Comparison of ENCODE assay signal across 11 cellular contexts in genomic region chr16:70470141-70470926, GRCh38.
"Had no signal": no experiment of that assay in that cellular context is flagged by ENCODE, and none has a peak within 500 bp of the region (broad histone marks: within the 10 kb centered on the region; RNA-seq: fewer than 3 reads in every experiment).

No MANE protein-coding gene starts in this region.

- H3K36me3 Mint-ChIP-seq: activated naive CD4-positive, alpha-beta T cell treated with anti-CD3 and anti-CD28 coated beads, Interleukin-2, amount 10 ng/mL, durations not matched to agents 7 days and 5 days had no signal

- H3K9me3 Mint-ChIP-seq: activated naive CD4-positive, alpha-beta T cell treated with anti-CD3 and anti-CD28 coated beads, Interleukin-2, amount 10 ng/mL, durations not matched to agents 7 days and 5 days; dendritic cell treated with granulocyte-macrophage colony-stimulating factor and Interleukin-4, amounts not matched to agents 40 ng/mL and 50 ng/mL, for 4 days; naive thymus-derived CD4-positive, alpha-beta T cell; stimulated activated naive B cell treated with anti-CD40 and anti-IgM and Interleukin-4, amounts not matched to agents 10 μg/mL and 1 μg/mL and 100 μg/mL, for 72 hours had no signal

- H3K4me3 Mint-ChIP-seq: activated naive CD4-positive, alpha-beta T cell treated with anti-CD3 and anti-CD28 coated beads, Interleukin-2, amount 10 ng/mL, durations not matched to agents 7 days and 5 days; dendritic cell treated with granulocyte-macrophage colony-stimulating factor and Interleukin-4, amounts not matched to agents 40 ng/mL and 50 ng/mL, for 4 days; naive thymus-derived CD4-positive, alpha-beta T cell; stimulated activated naive B cell treated with anti-CD40 and anti-IgM and Interleukin-4, amounts not matched to agents 10 μg/mL and 1 μg/mL and 100 μg/mL, for 72 hours had no signal

- H3K27ac ChIP-seq: ascending aorta, left lung, tibial nerve had no signal

- DNase-seq: activated CD4-positive, alpha-beta T cell treated with anti-CD3 and anti-CD28 coated beads, Interleukin-2, amount 50 U/mL, for 1 hour; activated naive CD4-positive, alpha-beta T cell treated with anti-CD3 and anti-CD28 coated beads, Interleukin-2, amount 10 ng/mL, durations not matched to agents 7 days and 5 days; mammary epithelial cell; naive thymus-derived CD4-positive, alpha-beta T cell; stimulated activated CD4-positive, alpha-beta T cell treated with anti-CD3 and anti-CD28 coated beads, Interleukin-2, amount 100 ng/mL, for 48 hours; stimulated activated naive B cell treated with anti-CD40 and anti-IgM and Interleukin-4, amounts not matched to agents 10 μg/mL and 1 μg/mL and 100 μg/mL, for 72 hours had no signal

- H3K27me3 ChIP-seq: ascending aorta, left lung, tibial nerve had no signal

- H3K9me3 ChIP-seq: ascending aorta, left lung, mucosa of descending colon, tibial nerve had no signal

- H3K27me3 Mint-ChIP-seq: activated naive CD4-positive, alpha-beta T cell treated with anti-CD3 and anti-CD28 coated beads, Interleukin-2, amount 10 ng/mL, durations not matched to agents 7 days and 5 days; dendritic cell treated with granulocyte-macrophage colony-stimulating factor and Interleukin-4, amounts not matched to agents 40 ng/mL and 50 ng/mL, for 4 days; naive thymus-derived CD4-positive, alpha-beta T cell; stimulated activated naive B cell treated with anti-CD40 and anti-IgM and Interleukin-4, amounts not matched to agents 10 μg/mL and 1 μg/mL and 100 μg/mL, for 72 hours had no signal

- ATAC-seq: naive thymus-derived CD4-positive, alpha-beta T cell; stimulated activated naive B cell treated with anti-CD40 and anti-IgM and Interleukin-4, amounts not matched to agents 10 μg/mL and 1 μg/mL and 100 μg/mL, for 72 hours had no signal

- H3K4me1 Mint-ChIP-seq: activated naive CD4-positive, alpha-beta T cell treated with anti-CD3 and anti-CD28 coated beads, Interleukin-2, amount 10 ng/mL, durations not matched to agents 7 days and 5 days; stimulated activated naive B cell treated with anti-CD40 and anti-IgM and Interleukin-4, amounts not matched to agents 10 μg/mL and 1 μg/mL and 100 μg/mL, for 72 hours had no signal

- H3K4me3 ChIP-seq: ascending aorta, left lung, mucosa of descending colon, tibial nerve had no signal

- H3K27ac Mint-ChIP-seq: stimulated activated naive B cell treated with anti-CD40 and anti-IgM and Interleukin-4, amounts not matched to agents 10 μg/mL and 1 μg/mL and 100 μg/mL, for 72 hours had no signal

- H3K4me1 ChIP-seq: ascending aorta, left lung, tibial nerve had no signal
